Comparison of ENCODE assay signal across 22 cellular contexts in the genomic region with DNA sequence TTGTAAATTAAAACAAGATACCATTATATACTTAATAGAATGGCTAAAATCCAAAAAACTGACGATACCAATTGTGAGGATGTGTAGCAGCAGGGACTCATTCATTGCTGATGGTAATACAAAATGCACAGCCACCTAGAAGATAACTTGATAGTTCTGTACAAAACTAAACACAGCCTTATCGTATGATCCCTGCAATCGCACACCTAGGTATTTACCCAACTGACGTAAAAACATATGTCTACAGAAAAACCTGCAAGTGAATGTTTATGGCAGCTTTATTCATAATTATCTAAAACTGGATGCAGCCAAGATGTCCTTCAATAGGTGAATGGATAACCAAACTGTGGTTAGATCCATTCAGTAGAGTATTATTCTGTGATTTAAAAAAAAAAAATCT.
"Had no signal": no experiment of that assay in that cellular context is flagged by ENCODE, and none has a peak within 500 bp of the region (broad histone marks: within the 10 kb centered on the region; RNA-seq: fewer than 3 reads in every experiment).

No MANE protein-coding gene starts in this region.

- H3K4me1 Mint-ChIP-seq: activated naive CD8-positive, alpha-beta T cell treated with anti-CD3 and anti-CD28 coated beads for 36 hours; central memory CD8-positive, alpha-beta T cell; memory B cell; T-helper 17 cell had no signal

- H3K4me3 Mint-ChIP-seq: activated CD4-positive, alpha-beta memory T cell treated with anti-CD3 and anti-CD28 coated beads for 36 hours; activated naive CD8-positive, alpha-beta T cell treated with anti-CD3 and anti-CD28 coated beads for 36 hours; central memory CD8-positive, alpha-beta T cell; memory B cell; nephron progenitor cell; T-helper 17 cell had no signal

- H3K27ac ChIP-seq: breast epithelium, parathyroid adenoma, suprapubic skin, tibial nerve, uterus had no signal

- H3K36me3 ChIP-seq: breast epithelium, suprapubic skin, tibial nerve, uterus had no signal

- ATAC-seq: esophagus mucosa; stimulated activated naive CD8-positive, alpha-beta T cell treated with anti-CD3 and anti-CD28 coated beads, Interleukin-15, Interleukin-2, amounts not matched to agents 100 U/mL and 50 U/mL, for 24 hours; T-helper 17 cell had no signal

- H2AFZ ChIP-seq: parathyroid adenoma had no signal

- DNase-seq: activated CD4-positive, alpha-beta memory T cell treated with anti-CD3 and anti-CD28 coated beads for 36 hours; activated CD4-positive, alpha-beta T cell treated with anti-CD3 and anti-CD28 coated beads for 48 hours; activated naive CD4-positive, alpha-beta T cell treated with Interleukin-2 at 50 U/mL for 16 hours; activated naive CD8-positive, alpha-beta T cell treated with anti-CD3 and anti-CD28 coated beads for 36 hours; activated T-cell treated with anti-CD3 and anti-CD28 coated beads, Interleukin-2, amount 50 U/mL, for 48 hours; effector memory CD4-positive, alpha-beta T cell; head of caudate nucleus; nephron progenitor cell; stimulated activated CD4-positive, alpha-beta T cell treated with anti-CD3 and anti-CD28 coated beads, Interleukin-4, amount 100 ng/mL, for 24 hours; stimulated activated naive CD8-positive, alpha-beta T cell treated with anti-CD3 and anti-CD28 coated beads, Interleukin-15, Interleukin-2, amounts not matched to agents 100 U/mL and 50 U/mL, for 24 hours; T-helper 17 cell; uterus had no signal

- H3K27ac Mint-ChIP-seq: activated CD4-positive, alpha-beta memory T cell treated with anti-CD3 and anti-CD28 coated beads for 36 hours; activated naive CD8-positive, alpha-beta T cell treated with anti-CD3 and anti-CD28 coated beads for 36 hours; memory B cell; nephron progenitor cell; T-helper 17 cell had no signal

- H3K9me3 ChIP-seq: suprapubic skin, uterus had no signal

- FAIRE-seq: astrocyte, colon, frontal cortex had no signal

- H3K4me3 ChIP-seq: breast epithelium, suprapubic skin, tibial nerve, uterus had no signal

- H3K27me3 ChIP-seq: breast epithelium, suprapubic skin, tibial nerve, uterus had no signal

- H3K27me3 Mint-ChIP-seq: activated CD4-positive, alpha-beta memory T cell treated with anti-CD3 and anti-CD28 coated beads for 36 hours; memory B cell; T-helper 17 cell had no signal
